ENCODE assay signal across 29 cellular contexts in the genomic region with DNA sequence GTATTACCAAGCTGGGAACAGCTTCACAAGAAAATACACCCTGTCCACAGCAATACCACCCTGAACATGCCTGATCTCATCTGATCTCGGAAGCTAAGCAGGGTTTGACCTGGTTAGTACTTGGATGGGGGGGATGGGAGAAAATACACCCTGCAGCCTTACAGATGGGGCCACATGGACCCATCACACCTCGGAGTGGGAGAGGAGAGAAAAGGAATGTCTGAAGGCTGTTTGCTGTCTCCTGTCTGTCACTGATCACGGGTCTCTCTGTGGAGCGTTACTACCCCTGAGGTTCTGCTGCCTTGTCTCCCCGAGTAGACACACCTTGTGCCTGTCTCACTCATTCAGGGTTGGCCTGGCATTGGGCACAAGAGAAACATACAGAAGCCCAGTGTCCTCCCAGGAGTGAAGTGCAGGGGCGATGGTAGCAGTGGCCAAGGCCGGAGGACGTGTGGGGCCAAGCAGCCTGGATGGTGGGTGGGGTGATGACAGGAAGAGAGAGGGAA. TPM values are rescaled to one million over a fixed set of nuclear protein-coding genes. Genes with fewer than 3 reads are reported as not detected.
"Had no signal": no experiment of that assay in that cellular context is flagged by ENCODE, and none has a peak within 500 bp of the region (broad histone marks: within the 10 kb centered on the region; RNA-seq: fewer than 3 reads in every experiment).

No MANE protein-coding gene starts in this region.

- H3K4me3 Mint-ChIP-seq: natural killer cell; stimulated activated naive CD8-positive, alpha-beta T cell treated with anti-CD3 and anti-CD28 coated beads, Interleukin-15, Interleukin-2, amounts not matched to agents 100 ng/mL and 50 ng/mL, for 24 hours had no signal

- H3K9me3 Mint-ChIP-seq: natural killer cell; stimulated activated naive CD8-positive, alpha-beta T cell treated with anti-CD3 and anti-CD28 coated beads, Interleukin-15, Interleukin-2, amounts not matched to agents 100 ng/mL and 50 ng/mL, for 24 hours had no signal

- H3K9me3 ChIP-seq: heart left ventricle, mucosa of descending colon, right atrium auricular region, sigmoid colon, testis, tibial nerve had no signal

- ATAC-seq: heart left ventricle, left colon, left ventricle myocardium superior, mucosa of descending colon, natural killer cell had no signal

- H3K27me3 ChIP-seq: dorsolateral prefrontal cortex, heart left ventricle, right atrium auricular region, sigmoid colon, testis, tibial nerve had no signal

- H3K36me3 ChIP-seq: heart left ventricle, right atrium auricular region, sigmoid colon, tibial nerve had no signal

- H3K4me1 ChIP-seq: testis, tibial nerve had no signal

- H3K27me3 Mint-ChIP-seq: stimulated activated naive CD8-positive, alpha-beta T cell treated with anti-CD3 and anti-CD28 coated beads, Interleukin-15, Interleukin-2, amounts not matched to agents 100 ng/mL and 50 ng/mL, for 24 hours had no signal

- DNase-seq: central memory CD4-positive, alpha-beta T cell; cortex of kidney; dorsolateral prefrontal cortex; effector CD8-positive, alpha-beta T cell; heart left ventricle; hippocampal formation; left colon; left ventricle myocardium superior; mesendoderm; mucosa of descending colon; natural killer cell; posterior cingulate gyrus; sigmoid colon; stimulated activated CD4-positive, alpha-beta T cell treated with anti-CD3 and anti-CD28 coated beads, Interleukin-2, amount 100 ng/mL, for 24 hours; stimulated activated CD4-positive, alpha-beta T cell treated with anti-CD3 and anti-CD28 coated beads, Interleukin-4, amount 100 ng/mL, for 4 hours; testis had no signal

- H3K27ac ChIP-seq: dorsolateral prefrontal cortex, heart left ventricle, right atrium auricular region, sigmoid colon, skin epidermis, testis, tibial nerve had no signal

- H3K27ac Mint-ChIP-seq: natural killer cell; stimulated activated naive CD8-positive, alpha-beta T cell treated with anti-CD3 and anti-CD28 coated beads, Interleukin-15, Interleukin-2, amounts not matched to agents 100 ng/mL and 50 ng/mL, for 24 hours had no signal

- H3K36me3 Mint-ChIP-seq: natural killer cell had no signal

- H3K4me1 Mint-ChIP-seq: natural killer cell had no signal

- H3K4me3 ChIP-seq: dorsolateral prefrontal cortex, heart left ventricle, lung, mucosa of descending colon, right atrium auricular region, sigmoid colon, skin epidermis, testis, tibial nerve had no signal

RNA-seq across cellular contexts. Expression of a gene that starts 48.0 kb away (rescaled TPM):
- total RNA-seq: chondrocyte, fibroblast of lung, frontal cortex, glomerular endothelial cell, heart left ventricle, kidney epithelial cell, left colon, left ventricle myocardium superior, lung, mucosa of descending colon, natural killer cell, osteoblast, sigmoid colon, subcutaneous adipose tissue, ureter had no signal
